ENCODE assay signal across 24 cellular contexts in genomic region chr2:226154610-226155009, GRCh38.
DNase-seq lines count a peak whose midpoint lies in the region; ATAC-seq and TF ChIP-seq lines count a peak whose summit lies in the region.
"Had no signal": no experiment of that assay in that cellular context is flagged by ENCODE, and none has a peak within 500 bp of the region (broad histone marks: within the 10 kb centered on the region; RNA-seq: fewer than 3 reads in every experiment).

No MANE protein-coding gene starts in this region.

- no peaks in the 10 kb centered on the region for H3F3A ChIP-seq in neural cell (ENCODE audit: insufficient read depth, low read length, poor library complexity, severe bottlenecking)

- H3K4me1 Mint-ChIP-seq in activated CD4-positive, alpha-beta T cell treated with anti-CD3 and anti-CD28 coated beads for 36 hours = no peaks in the 10 kb centered on the region
- H3K4me1 Mint-ChIP-seq: memory B cell, T-helper 17 cell had no signal

- CTCF ChIA-PET in activated CD4-positive, alpha-beta T cell treated with anti-CD3 and anti-CD28 coated beads for 36 hours (lab: Charles Lee) = no interaction called here

- H4K20me1 ChIP-seq in neural cell (ENCODE audit: insufficient read depth) (no peaks in the 10 kb centered on the region), hepatocyte (ENCODE audit: insufficient read depth, poor library complexity, severe bottlenecking) (no peaks in the 10 kb centered on the region)

- H3K9me3 Mint-ChIP-seq in activated CD4-positive, alpha-beta T cell treated with anti-CD3 and anti-CD28 coated beads for 36 hours (ENCODE audit: low read depth) = no peaks in the 10 kb centered on the region
- H3K9me3 Mint-ChIP-seq: activated CD8-positive, alpha-beta T cell treated with anti-CD3 and anti-CD28 coated beads for 36 hours; activated naive CD4-positive, alpha-beta T cell treated with anti-CD3 and anti-CD28 coated beads, Interleukin-2, amount 50 U/mL, for 72 hours; memory B cell had no signal

- no peaks in the 10 kb centered on the region for H3K4me1 ChIP-seq in endocrine pancreas (ENCODE audit: control insufficient read depth, insufficient read depth, low read length)
- H3K4me1 ChIP-seq in hepatocyte (ENCODE audit: insufficient read depth) = peaks cover 4% of the 10 kb centered on the region
- H3K4me1 ChIP-seq: colonic mucosa had no signal

- H3K27ac ChIP-seq in neural cell (ENCODE audit: low read length) = no peak overlapping the region
- no peak overlapping the region for H3K27ac ChIP-seq in hepatocyte
- H3K27ac ChIP-seq: colonic mucosa, HL-60 had no signal

- no peaks in the 10 kb centered on the region for H3K79me2 ChIP-seq in neural cell (replicated peaks; ENCODE audit: insufficient read depth, low read length)
- no peaks in the 10 kb centered on the region for H3K79me2 ChIP-seq in hepatocyte

- H3K9me2 ChIP-seq in neural cell (ENCODE audit: insufficient read depth, low read length) (no peaks in the 10 kb centered on the region), hepatocyte (replicated peaks; ENCODE audit: insufficient read depth) (no peaks in the 10 kb centered on the region)

- H3K4me3 ChIP-seq in endocrine pancreas (ENCODE audit: control insufficient read depth, insufficient read depth, low read length) (peak overlapping the region; percentile 49), neural cell (ENCODE audit: low read length) (no peak overlapping the region), hepatocyte (no peak overlapping the region)
- H3K4me3 ChIP-seq: colonic mucosa had no signal

- no peaks in the 10 kb centered on the region for H3K36me3 Mint-ChIP-seq in activated CD4-positive, alpha-beta T cell treated with anti-CD3 and anti-CD28 coated beads for 36 hours (ENCODE audit: low read depth)
- H3K36me3 Mint-ChIP-seq: activated naive CD4-positive, alpha-beta T cell treated with anti-CD3 and anti-CD28 coated beads, Interleukin-2, amount 50 U/mL, for 72 hours; CD14-positive monocyte; memory B cell had no signal

- no peak for TF ChIP-seq EP300 in neural cell (conservative IDR thresholded peaks at IDR 0.05; ENCODE audit: poor library complexity, severe bottlenecking)

- TF ChIP-seq CTCF in neural cell (IDR thresholded peaks at IDR 0.05; ENCODE audit: poor library complexity, severe bottlenecking) (no peak), hepatocyte (IDR thresholded peaks at IDR 0.05; ENCODE audit: poor library complexity) (no peak)

- H3K9ac ChIP-seq in endocrine pancreas (ENCODE audit: control insufficient read depth, insufficient read depth, low read length) (no peak overlapping the region), neural cell (ENCODE audit: low read length) (no peak overlapping the region)

- DNase-seq in NCI-H460 (ENCODE audit: extremely low read depth, low read depth) = peak; percentile 8
- no peak for DNase-seq in activated CD4-positive, alpha-beta T cell treated with anti-CD3 and anti-CD28 coated beads for 36 hours
- no peak for DNase-seq in DMS53 treated with DMSO at 0.1 percent for 48 hours (lab: John Stamatoyannopoulos, UW; ENCODE audit: unreplicated experiment)
- DNase-seq in hepatocyte (ENCODE audit: low spot score) = no peak
- DNase-seq in NCI-H2107 (lab: John Stamatoyannopoulos, UW) = no peak
- DNase-seq: activated CD4-positive, CD25-positive, alpha-beta regulatory T cell treated with anti-CD3 and anti-CD28 coated beads, Interleukin-2, amount 50 U/mL, for 72 hours; activated CD8-positive, alpha-beta T cell treated with anti-CD3 and anti-CD28 coated beads for 36 hours; colonic mucosa; effector memory CD4-positive, alpha-beta T cell; left colon; NCI-H1092; NCI-H1930; NCI-H526 treated with DMSO at 0.1 percent for 48 hours; nucleus accumbens; RPMI8226; T-helper 17 cell; trophoblast cell had no signal

- H3K4me3 Mint-ChIP-seq in activated CD4-positive, alpha-beta T cell treated with anti-CD3 and anti-CD28 coated beads for 36 hours = no peak overlapping the region
- H3K4me3 Mint-ChIP-seq: activated CD8-positive, alpha-beta T cell treated with anti-CD3 and anti-CD28 coated beads for 36 hours; CD14-positive monocyte; memory B cell; T-helper 17 cell had no signal

- intact Hi-C loops in activated CD4-positive, alpha-beta T cell treated with anti-CD3 and anti-CD28 coated beads for 36 hours (cut with DNase I, micrococcal nuclease) = no loop called here

- no peak for ATAC-seq in activated CD4-positive, alpha-beta T cell treated with anti-CD3 and anti-CD28 coated beads for 36 hours
- ATAC-seq: activated CD8-positive, alpha-beta T cell treated with anti-CD3 and anti-CD28 coated beads for 36 hours; activated naive CD4-positive, alpha-beta T cell treated with anti-CD3 and anti-CD28 coated beads, Interleukin-2, amount 50 U/mL, for 72 hours; esophagus mucosa; left colon; T-helper 17 cell had no signal

- 57% methylated on average over 3 of the region's 3 CpGs for WGBS in hepatocyte (ENCODE audit: low lambda C conversion rate, missing lambda C conversion rate)

- H3K27me3 Mint-ChIP-seq in activated CD4-positive, alpha-beta T cell treated with anti-CD3 and anti-CD28 coated beads for 36 hours = peaks cover 6% of the 10 kb centered on the region

- H3K4me2 ChIP-seq in neural cell (ENCODE audit: low read length) (peak overlapping the region; percentile 23), hepatocyte (no peak overlapping the region)

- no peak overlapping the region for H3K27ac Mint-ChIP-seq in activated CD4-positive, alpha-beta T cell treated with anti-CD3 and anti-CD28 coated beads for 36 hours
- H3K27ac Mint-ChIP-seq: activated CD8-positive, alpha-beta T cell treated with anti-CD3 and anti-CD28 coated beads for 36 hours; activated naive CD4-positive, alpha-beta T cell treated with anti-CD3 and anti-CD28 coated beads, Interleukin-2, amount 50 U/mL, for 72 hours; CD14-positive monocyte; memory B cell; T-helper 17 cell had no signal

- H3K9me3 ChIP-seq in endocrine pancreas (ENCODE audit: control insufficient read depth, low read length) (no peaks in the 10 kb centered on the region), neural cell (ENCODE audit: low read length) (no peaks in the 10 kb centered on the region), hepatocyte (ENCODE audit: low read depth) (no peaks in the 10 kb centered on the region)
- H3K9me3 ChIP-seq: colonic mucosa had no signal

- POLR2A ChIA-PET in activated CD4-positive, alpha-beta T cell treated with anti-CD3 and anti-CD28 coated beads for 36 hours (lab: Charles Lee) = no interaction called here

- H3K36me3 ChIP-seq in endocrine pancreas (ENCODE audit: control insufficient read depth, insufficient read depth, low read length) = no peaks in the 10 kb centered on the region
- no peaks in the 10 kb centered on the region for H3K36me3 ChIP-seq in neural cell (ENCODE audit: insufficient read depth, low read length)
- H3K36me3 ChIP-seq in hepatocyte (replicated peaks; ENCODE audit: insufficient read depth, low read depth) = no peaks in the 10 kb centered on the region
- H3K36me3 ChIP-seq: colonic mucosa had no signal

- H3K27me3 ChIP-seq in endocrine pancreas (ENCODE audit: control insufficient read depth, insufficient read depth, low read length) (no peaks in the 10 kb centered on the region), neural cell (ENCODE audit: insufficient read depth, low read depth, low read length) (no peaks in the 10 kb centered on the region), hepatocyte (no peaks in the 10 kb centered on the region)
- H3K27me3 ChIP-seq: colonic mucosa had no signal

- H2AFZ ChIP-seq in neural cell (ENCODE audit: low read depth, low read length) (no peak overlapping the region), hepatocyte (no peak overlapping the region)

- TF ChIP-seq RAD21 in neural cell (conservative IDR thresholded peaks at IDR 0.05) = no peak

TF ChIP-seq in neural cell, 6 proteins besides CTCF, POLR2A, EP300 and RAD21:
- no peak for TF ChIP-seq MXI1 (conservative IDR thresholded peaks at IDR 0.05; ENCODE audit: poor library complexity, severe bottlenecking)
- no peak for TF ChIP-seq EZH2 (IDR thresholded peaks at IDR 0.05; ENCODE audit: borderline replicate concordance, insufficient read depth, low read length, poor library complexity, severe bottlenecking)
- no peak for TF ChIP-seq SMC3 (conservative IDR thresholded peaks at IDR 0.05; ENCODE audit: poor library complexity)
- TF ChIP-seq POLR2AphosphoS5 (IDR thresholded peaks at IDR 0.05) = no peak
- no peak for TF ChIP-seq REST (IDR thresholded peaks at IDR 0.05; ENCODE audit: borderline replicate concordance)
- TF ChIP-seq TAF1 (IDR thresholded peaks at IDR 0.05; ENCODE audit: low read depth) = no peak
TF ChIP-seq in neural cell: peak in this region for 0.
